12 cellular contexts compared by ENCODE assay signal in genomic region chr6:55694148-55694547, GRCh38.
DNase-seq lines count a peak whose midpoint lies in the region; TF ChIP-seq lines count a peak whose summit lies in the region.
"Had no signal": no experiment of that assay in that cellular context is flagged by ENCODE, and none has a peak within 500 bp of the region (broad histone marks: within the 10 kb centered on the region; RNA-seq: fewer than 3 reads in every experiment).

No MANE protein-coding gene starts in this region.

- DNase-seq in A673 (ENCODE audit: low spot score): peak; percentile 84
- DNase-seq in HK-2 (ENCODE audit: unreplicated experiment): peak; percentile 37
- DNase-seq in astrocyte of the spinal cord (ENCODE audit: low read depth, low spot score): peak; percentile 94
- DNase-seq in OCI-M1 (lab: John Stamatoyannopoulos, UW): no peak
- DNase-seq in stimulated activated CD4-positive, alpha-beta T cell treated with anti-CD3 and anti-CD28 coated beads, Interleukin-12 subunit alpha, Interleukin-12 subunit beta, amount 100 ng/mL, for 4 hours: no peak
- no peak for DNase-seq in DMS 273 treated with DMSO at 0.1 percent for 48 hours (lab: John Stamatoyannopoulos, UW)
- no peak for DNase-seq in T-helper 1 cell
- DNase-seq: activated CD4-positive, alpha-beta T cell treated with anti-CD3 and anti-CD28 coated beads, Interleukin-2, amount 10 ng/mL, durations not matched to agents 24 days and 14 days; NCI-H1417 treated with DMSO at 0.1 percent for 48 hours; Peyer's patch had no signal

- H3K9me3 ChIP-seq in A673 (ENCODE audit: low read depth, low read length, poor library complexity, severe bottlenecking) (no peaks in the 10 kb centered on the region), iPS-18a (ENCODE audit: control insufficient read depth, low read depth, low read length) (no peaks in the 10 kb centered on the region)
- H3K9me3 ChIP-seq: esophagus muscularis mucosa, Peyer's patch had no signal

- POLR2A ChIA-PET in A673 (lab: Charles Lee; ENCODE audit: low non-redundant PET): no interaction called here

- TF ChIP-seq CTCF in A673 (conservative IDR thresholded peaks at IDR 0.05; ENCODE audit: low read depth, low read length) (no peak), astrocyte of the spinal cord (IDR thresholded peaks at IDR 0.05; ENCODE audit: low read depth, low read length) (no peak)

- H3K4me3 ChIP-seq in A673 (ENCODE audit: low read depth, low read length, poor library complexity, severe bottlenecking): no peak overlapping the region
- H3K4me3 ChIP-seq in astrocyte of the spinal cord (ENCODE audit: low read depth, low read length): no peak overlapping the region
- H3K4me3 ChIP-seq in iPS-18a (ENCODE audit: low read length): peak overlapping the region; percentile 10
- H3K4me3 ChIP-seq: esophagus muscularis mucosa, Peyer's patch had no signal

- H3K9ac ChIP-seq in iPS-18a (ENCODE audit: low read length): no peak overlapping the region

- intact Hi-C loops in A673 (cut with micrococcal nuclease; ENCODE audit: unreplicated experiment): no loop called here

- BruUV-seq in A673 (replicated peaks; lab: Mats Ljungman, UMichigan): no TSS peak

- H3K27ac ChIP-seq in A673 (ENCODE audit: low read depth, low read length, poor library complexity, severe bottlenecking): no peak overlapping the region
- H3K27ac ChIP-seq in iPS-18a (ENCODE audit: low read length): no peak overlapping the region
- H3K27ac ChIP-seq: esophagus muscularis mucosa, Peyer's patch had no signal

- CTCF ChIA-PET in A673 (lab: Charles Lee): interaction anchor here (0.7 to 0.8 kb wide), 2 partner anchors 98 to 597 kb away, joined by 8 to 9 read pairs; no protein-coding TSS in a partner anchor

- H3K4me1 ChIP-seq in A673 (ENCODE audit: insufficient read depth, low read length, poor library complexity, severe bottlenecking) (peaks cover 20% of the 10 kb centered on the region), iPS-18a (ENCODE audit: control insufficient read depth, low read depth, low read length) (peaks cover 24% of the 10 kb centered on the region)
- H3K4me1 ChIP-seq: Peyer's patch had no signal

- H3K27me3 ChIP-seq in A673 (replicated peaks; ENCODE audit: insufficient read depth, low read depth, low read length, poor library complexity): no peaks in the 10 kb centered on the region
- no peaks in the 10 kb centered on the region for H3K27me3 ChIP-seq in iPS-18a (ENCODE audit: control insufficient read depth, insufficient read depth, low read length)
- H3K27me3 ChIP-seq: esophagus muscularis mucosa, Peyer's patch had no signal

- H3K36me3 ChIP-seq in A673 (ENCODE audit: insufficient read depth, low read length, poor library complexity, severe bottlenecking) (no peaks in the 10 kb centered on the region), iPS-18a (ENCODE audit: control insufficient read depth, low read depth, low read length) (no peaks in the 10 kb centered on the region)
- H3K36me3 ChIP-seq: esophagus muscularis mucosa, Peyer's patch had no signal

- in situ Hi-C loops in astrocyte of the spinal cord (cut with HindIII; ENCODE audit: low sequenced_read_pairs): no loop called here

Comparison
In these comparisons a context has a peak if more than half of its experiments do, and no peak if none do; other contexts are left out.
1. DNase-seq: peak in A673 (single experiment), HK-2 (single experiment) and astrocyte of the spinal cord (single experiment); none in OCI-M1 (single experiment), stimulated activated CD4-positive, alpha-beta T cell treated with anti-CD3 and anti-CD28 coated beads, Interleukin-12 subunit alpha, Interleukin-12 subunit beta, amount 100 ng/mL, for 4 hours (single experiment), DMS 273 treated with DMSO at 0.1 percent for 48 hours (single experiment) and T-helper 1 cell (0 of 5).